In the genomic region with DNA sequence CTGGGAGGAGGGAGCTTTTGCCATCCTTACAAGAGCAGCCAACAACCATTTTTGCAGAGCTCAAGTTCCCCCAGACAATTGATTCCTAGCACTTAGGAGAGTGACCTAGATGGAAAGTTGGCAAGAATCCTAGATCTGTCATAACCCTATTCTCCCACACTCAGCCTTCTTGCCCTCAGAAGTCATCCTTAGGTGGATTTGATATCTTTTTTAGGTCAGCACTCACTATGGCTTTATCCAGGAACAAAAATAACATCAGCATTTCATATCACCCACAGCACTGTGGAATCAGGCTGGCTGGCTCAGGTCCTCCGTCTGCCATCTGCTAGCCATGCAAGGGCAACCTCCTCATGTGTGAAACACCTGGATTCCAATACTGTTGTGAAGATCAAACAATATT, we compare ENCODE assay signal across 20 cellular contexts. TPM values are rescaled to one million over a fixed set of nuclear protein-coding genes. Genes with fewer than 3 reads are reported as not detected.
"Had no signal": no experiment of that assay in that cellular context is flagged by ENCODE, and none has a peak within 500 bp of the region (broad histone marks: within the 10 kb centered on the region; RNA-seq: fewer than 3 reads in every experiment).

No MANE protein-coding gene starts in this region.

- H3K27ac ChIP-seq: body of pancreas, dorsolateral prefrontal cortex, tibial artery had no signal

- H3K9me3 ChIP-seq: body of pancreas, tibial artery had no signal

- H3K27me3 ChIP-seq: body of pancreas, dorsolateral prefrontal cortex, tibial artery had no signal

- H3K4me3 ChIP-seq: body of pancreas, dorsolateral prefrontal cortex, tibial artery had no signal

- DNase-seq: activated CD4-positive, alpha-beta memory T cell treated with anti-CD3 and anti-CD28 coated beads for 36 hours; activated CD4-positive, alpha-beta T cell treated with anti-CD3 and anti-CD28 coated beads for 36 hours; activated T-cell treated with anti-CD3 and anti-CD28 coated beads for 4 hours; amygdala; body of pancreas; central memory CD4-positive, alpha-beta T cell; dorsolateral prefrontal cortex; foreskin melanocyte; glutamatergic neuron; kidney; mesendoderm; naive thymus-derived CD8-positive, alpha-beta T cell; retina; stimulated activated CD4-positive, alpha-beta T cell treated with anti-CD3 and anti-CD28 coated beads, Interleukin-2, amount 100 ng/mL, for 24 hours; stimulated activated naive CD8-positive, alpha-beta T cell treated with anti-CD3 and anti-CD28 coated beads, Interleukin-15, Interleukin-2, amounts not matched to agents 100 U/mL and 50 U/mL, for 24 hours; substantia nigra; T-cell; tibial artery had no signal

- H3K36me3 ChIP-seq: tibial artery had no signal

- ATAC-seq: activated CD4-positive, alpha-beta T cell treated with anti-CD3 and anti-CD28 coated beads for 36 hours; body of pancreas; naive thymus-derived CD8-positive, alpha-beta T cell; stimulated activated naive CD8-positive, alpha-beta T cell treated with anti-CD3 and anti-CD28 coated beads, Interleukin-15, Interleukin-2, amounts not matched to agents 100 U/mL and 50 U/mL, for 24 hours; T-cell; WTC11 had no signal

RNA-seq across cellular contexts. Expression of a gene that starts 6.0 kb away (rescaled TPM):
- total RNA-seq: activated CD4-positive, alpha-beta memory T cell treated with anti-CD3 and anti-CD28 coated beads for 36 hours; activated CD4-positive, alpha-beta T cell treated with anti-CD3 and anti-CD28 coated beads for 36 hours; activated T-helper 1 cell treated with anti-CD3 and anti-CD28 coated beads, Interleukin-12 subunit alpha, Interleukin-12 subunit beta, Interleukin-2, Interleukin-4 antibody, amounts not matched to agents 30 ng/mL and 10 ng/mL and 1 ng/mL, durations not matched to agents 14 hours and 24 hours and 36 hours; naive thymus-derived CD8-positive, alpha-beta T cell; T-cell; WTC11 had no signal
- polyA plus RNA-seq: naive thymus-derived CD8-positive, alpha-beta T cell had no signal
